24 cellular contexts compared by ENCODE assay signal in genomic region chr2:191176801-191177438, GRCh38. TPM values are rescaled to one million over a fixed set of nuclear protein-coding genes. Genes with fewer than 3 reads are reported as not detected.
DNase-seq lines count a peak whose midpoint lies in the region; ATAC-seq, FAIRE-seq and TF ChIP-seq lines count a peak whose summit lies in the region.
"Had no signal": no experiment of that assay in that cellular context is flagged by ENCODE, and none has a peak within 500 bp of the region (broad histone marks: within the 10 kb centered on the region; RNA-seq: fewer than 3 reads in every experiment).

No MANE protein-coding gene starts in this region.

- no peak for TF ChIP-seq CTCF in KMS-11 (conservative IDR thresholded peaks at IDR 0.05; ENCODE audit: low read depth, low read length)
- TF ChIP-seq CTCF in D721Med (IDR thresholded peaks at IDR 0.05; ENCODE audit: insufficient read depth, missing control alignments), result no peak
- no peak for TF ChIP-seq CTCF in PC-9 (conservative IDR thresholded peaks at IDR 0.05)

- POLR2A ChIA-PET in PC-9 (lab: Charles Lee; ENCODE audit: unreplicated experiment), result no interaction called here

- no peaks in the 10 kb centered on the region for H3K27me3 ChIP-seq in KMS-11 (ENCODE audit: insufficient read depth, low read depth)
- H3K27me3 ChIP-seq in PC-9 (ENCODE audit: insufficient read depth, low read depth), result no peaks in the 10 kb centered on the region
- H3K27me3 ChIP-seq: stomach, upper lobe of left lung had no signal

- no peaks in the 10 kb centered on the region for H3K9me3 ChIP-seq in PC-9 (ENCODE audit: insufficient read depth, low read depth)
- H3K9me3 ChIP-seq: psoas muscle, stomach, upper lobe of left lung had no signal

- intact Hi-C loops in PC-9 (cut with micrococcal nuclease; ENCODE audit: unreplicated experiment), result no loop called here

- CTCF ChIA-PET in PC-9 (lab: Charles Lee), result no interaction called here

- H3K4me3 ChIP-seq in KMS-11 (IDR thresholded peaks at IDR 0.05; ENCODE audit: insufficient read depth, low read depth, low read length) (no peak overlapping the region), PC-9 (no peak overlapping the region)
- H3K4me3 ChIP-seq: psoas muscle, skin epidermis, stomach, upper lobe of left lung had no signal

- ATAC-seq in GM18870 (IDR thresholded peaks at IDR 0.05; ENCODE audit: unreplicated experiment) (peak; percentile 13), GM21528 (IDR thresholded peaks at IDR 0.05; ENCODE audit: low FRiP score, unreplicated experiment) (peak; percentile 21), left lobe of liver (peak; percentile 65), GM19328 (IDR thresholded peaks at IDR 0.05; ENCODE audit: unreplicated experiment) (no peak), GM21423 (IDR thresholded peaks at IDR 0.05; ENCODE audit: unreplicated experiment) (no peak)
- ATAC-seq: activated T-cell treated with anti-CD3 and anti-CD28 coated beads, Interleukin-2, amount 50 U/mL, for 4 hours; effector memory CD8-positive, alpha-beta T cell; psoas muscle; T-cell had no signal

- H3K4me1 ChIP-seq in KMS-11 (ENCODE audit: low read depth, poor library complexity, severe bottlenecking) (peaks cover 7% of the 10 kb centered on the region), PC-9 (replicated peaks; ENCODE audit: insufficient read depth) (peaks cover 17% of the 10 kb centered on the region)
- H3K4me1 ChIP-seq: psoas muscle had no signal

- no TSS peak for BruUV-seq in PC-9 (replicated peaks; lab: Mats Ljungman, UMichigan)

- H3K27ac ChIP-seq in KMS-11, result no peak overlapping the region
- no peak overlapping the region for H3K27ac ChIP-seq in PC-9
- H3K27ac ChIP-seq: psoas muscle, skin epidermis, stomach, upper lobe of left lung had no signal

- H4K20me1 ChIP-seq in KMS-11 (ENCODE audit: insufficient read depth), result no peaks in the 10 kb centered on the region
- H4K20me1 ChIP-seq in PC-9 (ENCODE audit: insufficient read depth), result no peaks in the 10 kb centered on the region

- H3K9me2 ChIP-seq in PC-9 (ENCODE audit: insufficient read depth), result no peaks in the 10 kb centered on the region

- H3K36me3 ChIP-seq in KMS-11 (ENCODE audit: insufficient read depth), result no peaks in the 10 kb centered on the region
- H3K36me3 ChIP-seq in PC-9 (ENCODE audit: low read depth), result no peaks in the 10 kb centered on the region
- H3K36me3 ChIP-seq: stomach, upper lobe of left lung had no signal

- no peak overlapping the region for H3K9ac ChIP-seq in KMS-11

- peak overlapping the region; percentile 19; the same call in 1 of the 2 replicates for H3K4me2 ChIP-seq in KMS-11
- H3K4me2 ChIP-seq in PC-9, result no peak overlapping the region

- DNase-seq in left lobe of liver (ENCODE audit: low spot score), result peak; percentile 59
- no peak for DNase-seq in D721Med (ENCODE audit: insufficient read length, low spot score)
- DNase-seq in PC-9, result no peak
- DNase-seq: activated CD4-positive, alpha-beta T cell treated with anti-CD3 and anti-CD28 coated beads, Interleukin-2, amount 50 U/mL, for 48 hours; activated naive CD4-positive, alpha-beta T cell treated with anti-CD3 and anti-CD28 coated beads, Interleukin-2, amount 10 ng/mL, durations not matched to agents 7 days and 5 days; activated T-cell treated with anti-CD3 and anti-CD28 coated beads, Interleukin-2, amount 50 U/mL, for 4 hours; CD8-positive, alpha-beta memory T cell; DND-41; effector memory CD8-positive, alpha-beta T cell; midbrain; NCI-H69; OCI-M1; psoas muscle; SIG-M5; stimulated activated CD4-positive, alpha-beta T cell treated with anti-CD3 and anti-CD28 coated beads, Interleukin-2, amount 100 ng/mL, for 48 hours; stomach; T-cell; upper lobe of left lung had no signal

- FAIRE-seq in D721Med (lab: Jason Lieb, UNC), result no peak

- no peaks in the 10 kb centered on the region for H3K79me2 ChIP-seq in KMS-11 (ENCODE audit: insufficient read depth, low read depth)
- no peaks in the 10 kb centered on the region for H3K79me2 ChIP-seq in PC-9 (ENCODE audit: low read depth)

- H2AFZ ChIP-seq in KMS-11 (ENCODE audit: low read depth), result no peak overlapping the region
- H2AFZ ChIP-seq in PC-9, result no peak overlapping the region

- H3F3A ChIP-seq in PC-9 (ENCODE audit: insufficient read depth, low read depth), result peaks cover 12% of the 10 kb centered on the region; the same call in 1 of the 2 replicates

RNA-seq across cellular contexts. Expression of gene STAT4, which starts 26.1 kb away (rescaled TPM):
- total RNA-seq in left lobe of liver, result 0.98 TPM
- total RNA-seq in PC-9 (2021), result 0.23 and 0.70 TPM in 2 replicates

Comparison
In these comparisons a context has a peak if more than half of its experiments do, and no peak if none do; other contexts are left out.
1. ATAC-seq: peak in GM18870 (single experiment), GM21528 (single experiment) and left lobe of liver (single experiment); none in GM19328 (single experiment) and GM21423 (single experiment).